29 cellular contexts compared by ENCODE assay signal in the genomic region with DNA sequence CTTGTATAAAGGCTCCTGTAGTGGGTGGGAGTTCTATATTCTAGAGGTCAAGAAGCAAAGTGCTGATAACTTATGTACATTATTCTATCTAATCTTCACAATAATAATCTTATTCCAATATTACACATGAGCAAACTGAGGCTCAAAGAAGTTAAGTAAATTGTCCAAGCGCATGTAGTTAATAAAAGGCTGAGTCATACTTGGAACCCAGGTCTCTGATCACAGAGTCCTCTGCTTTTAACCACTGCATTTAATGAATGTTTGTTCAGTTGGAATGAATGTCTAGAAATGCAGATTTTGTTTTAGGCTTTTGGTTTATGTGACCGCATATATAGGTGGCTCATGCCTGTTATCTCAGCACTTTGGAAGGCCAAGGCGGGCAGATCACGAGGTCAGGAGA.
"Had no signal": no experiment of that assay in that cellular context is flagged by ENCODE, and none has a peak within 500 bp of the region (broad histone marks: within the 10 kb centered on the region; RNA-seq: fewer than 3 reads in every experiment).

No MANE protein-coding gene starts in this region.

- DNase-seq: naive thymus-derived CD8-positive, alpha-beta T cell; nephron progenitor cell; nucleus accumbens; ovary; psoas muscle; right cardiac atrium; stimulated activated CD4-positive, alpha-beta T cell treated with anti-CD3 and anti-CD28 coated beads, Interleukin-15, amount 100 ng/mL, for 24 hours; stimulated activated CD4-positive, alpha-beta T cell treated with anti-CD3 and anti-CD28 coated beads, Interleukin-2, amount 100 ng/mL, for 24 hours; stimulated activated CD4-positive, alpha-beta T cell treated with anti-CD3 and anti-CD28 coated beads, Interleukin-2, amount 100 ng/mL, for 48 hours; stimulated activated CD4-positive, alpha-beta T cell treated with anti-CD3 and anti-CD28 coated beads, Interleukin-4, amount 100 ng/mL, for 24 hours; stimulated activated naive B cell treated with anti-CD40 and anti-IgM and Interleukin-4, amounts not matched to agents 10 μg/mL and 1 μg/mL and 100 μg/mL, for 72 hours; stimulated activated naive CD4-positive, alpha-beta T cell treated with Interleukin-2 at 50 U/mL for 16 hours; stomach; thyroid gland; trophoblast cell; upper lobe of left lung had no signal

- H3K4me3 ChIP-seq: ovary, psoas muscle, skin epidermis, stomach, thoracic aorta, thyroid gland, tibial nerve, upper lobe of left lung, vagina had no signal

- H3K27me3 Mint-ChIP-seq: natural killer cell treated with Interleukin-12 subunit alpha and Interleukin-12 subunit beta and Interleukin-15 and Interleukin-18, amount 100 ng/mL, for 72 hours; stimulated activated naive B cell treated with anti-CD40 and anti-IgM and Interleukin-4, amounts not matched to agents 10 μg/mL and 1 μg/mL and 100 μg/mL, for 72 hours had no signal

- ATAC-seq: naive thymus-derived CD8-positive, alpha-beta T cell; natural killer cell treated with Interleukin-12 subunit alpha and Interleukin-12 subunit beta and Interleukin-15 and Interleukin-18, amount 100 ng/mL, for 72 hours; psoas muscle; right cardiac atrium; sciatic nerve; stimulated activated effector memory CD8-positive, alpha-beta T cell treated with anti-CD3 and anti-CD28 coated beads, Interleukin-12 subunit alpha, Interleukin-12 subunit beta, amount 100 ng/mL, for 72 hours; stimulated activated naive B cell treated with anti-CD40 and anti-IgM and Interleukin-4, amounts not matched to agents 10 μg/mL and 1 μg/mL and 100 μg/mL, for 72 hours had no signal

- FAIRE-seq: urothelium cell line had no signal

- H3K27ac Mint-ChIP-seq: naive thymus-derived CD8-positive, alpha-beta T cell; natural killer cell treated with Interleukin-12 subunit alpha and Interleukin-12 subunit beta and Interleukin-15 and Interleukin-18, amount 100 ng/mL, for 72 hours; nephron progenitor cell; progenitor cell of endocrine pancreas; stimulated activated effector memory CD8-positive, alpha-beta T cell treated with anti-CD3 and anti-CD28 coated beads, Interleukin-12 subunit alpha, Interleukin-12 subunit beta, amount 100 ng/mL, for 72 hours; stimulated activated naive B cell treated with anti-CD40 and anti-IgM and Interleukin-4, amounts not matched to agents 10 μg/mL and 1 μg/mL and 100 μg/mL, for 72 hours; stimulated activated naive CD8-positive, alpha-beta T cell treated with anti-CD3 and anti-CD28 coated beads, Interleukin-15, Interleukin-2, amounts not matched to agents 100 ng/mL and 50 ng/mL, for 24 hours had no signal

- H3K4me1 Mint-ChIP-seq: naive thymus-derived CD8-positive, alpha-beta T cell; nephron progenitor cell; neural crest cell; stimulated activated effector memory CD8-positive, alpha-beta T cell treated with anti-CD3 and anti-CD28 coated beads, Interleukin-12 subunit alpha, Interleukin-12 subunit beta, amount 100 ng/mL, for 72 hours; stimulated activated naive B cell treated with anti-CD40 and anti-IgM and Interleukin-4, amounts not matched to agents 10 μg/mL and 1 μg/mL and 100 μg/mL, for 72 hours had no signal

- H3K9me3 ChIP-seq: neutrophil, ovary, psoas muscle, stomach, thoracic aorta, thyroid gland, tibial nerve, upper lobe of left lung, vagina had no signal

- H3K9me3 Mint-ChIP-seq: naive thymus-derived CD8-positive, alpha-beta T cell; nephron progenitor cell; neural crest cell; stimulated activated effector memory CD8-positive, alpha-beta T cell treated with anti-CD3 and anti-CD28 coated beads, Interleukin-12 subunit alpha, Interleukin-12 subunit beta, amount 100 ng/mL, for 72 hours; stimulated activated naive CD8-positive, alpha-beta T cell treated with anti-CD3 and anti-CD28 coated beads, Interleukin-15, Interleukin-2, amounts not matched to agents 100 ng/mL and 50 ng/mL, for 24 hours had no signal

- H3K4me1 ChIP-seq: parathyroid adenoma, psoas muscle, thyroid gland, upper lobe of left lung, vagina had no signal

- H3K4me3 Mint-ChIP-seq: naive thymus-derived CD8-positive, alpha-beta T cell; natural killer cell treated with Interleukin-12 subunit alpha and Interleukin-12 subunit beta and Interleukin-15 and Interleukin-18, amount 100 ng/mL, for 72 hours; nephron progenitor cell; neural crest cell; stimulated activated effector memory CD8-positive, alpha-beta T cell treated with anti-CD3 and anti-CD28 coated beads, Interleukin-12 subunit alpha, Interleukin-12 subunit beta, amount 100 ng/mL, for 72 hours; stimulated activated naive B cell treated with anti-CD40 and anti-IgM and Interleukin-4, amounts not matched to agents 10 μg/mL and 1 μg/mL and 100 μg/mL, for 72 hours; stimulated activated naive CD8-positive, alpha-beta T cell treated with anti-CD3 and anti-CD28 coated beads, Interleukin-15, Interleukin-2, amounts not matched to agents 100 ng/mL and 50 ng/mL, for 24 hours had no signal

- H3K27me3 ChIP-seq: neutrophil, ovary, thyroid gland, tibial nerve, upper lobe of left lung, vagina had no signal

- H3K36me3 ChIP-seq: neutrophil, ovary, stomach, thoracic aorta, thyroid gland, tibial nerve, upper lobe of left lung, vagina had no signal

- H3K9ac ChIP-seq: parathyroid adenoma had no signal

- H2AFZ ChIP-seq: parathyroid adenoma had no signal

- H3K36me3 Mint-ChIP-seq: naive thymus-derived CD8-positive, alpha-beta T cell; natural killer cell treated with Interleukin-12 subunit alpha and Interleukin-12 subunit beta and Interleukin-15 and Interleukin-18, amount 100 ng/mL, for 72 hours; stimulated activated effector memory CD8-positive, alpha-beta T cell treated with anti-CD3 and anti-CD28 coated beads, Interleukin-12 subunit alpha, Interleukin-12 subunit beta, amount 100 ng/mL, for 72 hours; stimulated activated naive B cell treated with anti-CD40 and anti-IgM and Interleukin-4, amounts not matched to agents 10 μg/mL and 1 μg/mL and 100 μg/mL, for 72 hours had no signal

- H3K27ac ChIP-seq: neutrophil, ovary, parathyroid adenoma, psoas muscle, skin epidermis, stomach, thoracic aorta, thyroid gland, tibial nerve, upper lobe of left lung, vagina had no signal

- H3K79me2 ChIP-seq: parathyroid adenoma had no signal
